In the genomic region with DNA sequence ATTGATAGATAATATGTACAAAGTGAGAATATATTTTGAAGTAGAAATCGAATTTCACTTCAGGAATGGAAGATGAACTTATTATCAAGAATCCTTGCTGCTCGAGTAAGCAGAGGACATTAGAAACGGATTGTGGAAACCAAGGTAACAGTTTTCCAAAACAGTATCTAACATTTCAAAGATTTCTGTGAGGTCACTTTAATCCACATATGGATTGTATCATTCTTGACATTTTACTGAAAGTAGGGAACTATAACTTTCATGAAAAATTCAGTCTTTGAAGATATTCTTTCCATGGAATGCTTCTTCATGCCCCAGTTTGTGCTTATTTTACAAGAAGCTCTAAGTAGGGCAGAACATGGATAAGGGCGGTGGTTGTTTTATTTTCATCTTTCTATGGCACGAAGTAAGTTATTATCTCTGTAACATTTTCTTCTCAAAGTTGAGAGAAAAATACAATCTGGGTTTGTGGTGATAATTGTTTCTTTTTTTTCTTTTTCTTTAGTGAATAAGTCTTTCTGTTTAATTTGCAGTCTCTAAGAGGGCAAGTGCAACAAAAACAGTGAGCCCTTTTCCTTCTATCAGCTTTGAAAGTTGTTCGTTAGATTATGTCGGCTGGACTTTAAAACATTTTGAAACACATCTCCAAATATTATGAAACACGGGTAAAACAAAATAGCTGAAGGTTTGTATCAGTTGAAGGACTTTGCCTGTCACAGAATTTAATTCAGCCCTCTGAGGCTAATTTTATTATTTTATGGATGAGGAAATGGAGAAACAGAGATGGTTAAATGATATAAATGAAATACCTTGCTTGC, we compare ENCODE assay signal across 22 cellular contexts.
DNase-seq lines count a peak whose midpoint lies in the region; ATAC-seq, FAIRE-seq and TF ChIP-seq lines count a peak whose summit lies in the region.
"Had no signal": no experiment of that assay in that cellular context is flagged by ENCODE, and none has a peak within 500 bp of the region (broad histone marks: within the 10 kb centered on the region; RNA-seq: fewer than 3 reads in every experiment).

No MANE protein-coding gene starts in this region.

- peak overlapping the region; percentile 23 for H3K4me3 ChIP-seq in adipocyte (ENCODE audit: low read length)
- H3K4me3 ChIP-seq in fibroblast of mammary gland (ENCODE audit: control insufficient read depth, low read depth, low read length): no peak overlapping the region
- H3K4me3 ChIP-seq in right lobe of liver: no peak overlapping the region
- H3K4me3 ChIP-seq: GM12878 had no signal

- H3K36me3 ChIP-seq in adipocyte (ENCODE audit: control insufficient read depth, insufficient read depth, low read length, severe bottlenecking): no peaks in the 10 kb centered on the region
- H3K36me3 ChIP-seq in right lobe of liver: no peaks in the 10 kb centered on the region

- no peak overlapping the region for H3K9ac ChIP-seq in adipocyte (ENCODE audit: low read length)

- H3K9me3 ChIP-seq in adipocyte (ENCODE audit: control insufficient read depth, low read length) (no peaks in the 10 kb centered on the region), right lobe of liver (no peaks in the 10 kb centered on the region)

- WGBS in right lobe of liver (ENCODE audit: insufficient coverage, low coverage, low lambda C conversion rate, missing lambda C conversion rate): 25% methylated on average over 8 of the region's 8 CpGs

- H3K27me3 ChIP-seq in adipocyte (replicated peaks; ENCODE audit: control insufficient read depth, insufficient read depth, low read length): no peaks in the 10 kb centered on the region
- no peaks in the 10 kb centered on the region for H3K27me3 ChIP-seq in right lobe of liver

- no peaks in the 10 kb centered on the region for H3K4me1 ChIP-seq in adipocyte (ENCODE audit: control insufficient read depth, insufficient read depth, low read length)
- H3K4me1 ChIP-seq in right lobe of liver: peaks cover 0 to 14% (median 3%) of the 10 kb centered on the region in 4 donors

- DNase-seq in H54 (ENCODE audit: insufficient read length, low spot score) (no peak), adipocyte (ENCODE audit: low read depth) (peak; percentile 55), fibroblast of mammary gland (ENCODE audit: low read depth) (peak; percentile 5), right lobe of liver (no peak), activated gamma-delta T cell (lab: John Stamatoyannopoulos, UW) (no peak)
- DNase-seq: AML-193; C1 segment of cervical spinal cord; CD8-positive, alpha-beta T cell; DND-41; GOT3; KBM-7; MM.1S; NCI-H1048; NCI-H1417 treated with DMSO at 0.1 percent for 48 hours; NCI-H187; NCI-H446 treated with DMSO at 0.1 percent for 48 hours; NCI-H526 treated with DMSO at 0.1 percent for 48 hours; OCI-M1 had no signal

- TF ChIP-seq POLR2A in H54 (IDR thresholded peaks at IDR 0.05; ENCODE audit: low read depth, low read length) (no peak), right lobe of liver (IDR thresholded peaks at IDR 0.05) (no peak), GM18505 (IDR thresholded peaks at IDR 0.05; ENCODE audit: borderline replicate concordance, extremely low read depth, insufficient read depth, insufficient read length) (no peak)

- intact Hi-C loops in right lobe of liver (cut with DNase I): no loop called here

- FAIRE-seq in H54 (lab: Jason Lieb, UNC): peak; percentile 82
- FAIRE-seq: GM12878 had no signal

- ATAC-seq in right lobe of liver: peak; percentile 80 to 92 (median 90)
- ATAC-seq in HG03469 (IDR thresholded peaks at IDR 0.05; ENCODE audit: unreplicated experiment): no peak
- ATAC-seq in GM18505 (IDR thresholded peaks at IDR 0.05; ENCODE audit: unreplicated experiment): no peak
- ATAC-seq in GM18868 (IDR thresholded peaks at IDR 0.05; ENCODE audit: unreplicated experiment): no peak
- ATAC-seq: CD8-positive, alpha-beta T cell; GM12878 had no signal

- no peak for TF ChIP-seq CTCF in fibroblast of mammary gland (conservative IDR thresholded peaks at IDR 0.05; ENCODE audit: control insufficient read depth, insufficient read depth, low read depth, low read length)
- no peak for TF ChIP-seq CTCF in right lobe of liver (IDR thresholded peaks at IDR 0.05)

- H3K27ac ChIP-seq in right lobe of liver: peak overlapping the region; percentile 4 to 54 (median 50)

Comparison
In these comparisons a context has a peak if more than half of its experiments do, and no peak if none do; other contexts are left out.
1. DNase-seq: peak in adipocyte (single experiment) and fibroblast of mammary gland (single experiment); none in H54 (single experiment), right lobe of liver (0 of 3) and activated gamma-delta T cell (single experiment).
2. ATAC-seq: peak in right lobe of liver (4 of 4); none in HG03469 (single experiment), GM18505 (single experiment) and GM18868 (single experiment).